In genomic region chrX:102723456-102723855, GRCh38 we compare ENCODE assay signal across 21 cellular contexts. TPM values are rescaled to one million over a fixed set of nuclear protein-coding genes. Genes with fewer than 3 reads are reported as not detected.
DNase-seq lines count a peak whose midpoint lies in the region; FAIRE-seq and TF ChIP-seq lines count a peak whose summit lies in the region.
"Had no signal": no experiment of that assay in that cellular context is flagged by ENCODE, and none has a peak within 500 bp of the region (broad histone marks: within the 10 kb centered on the region; RNA-seq: fewer than 3 reads in every experiment).

No MANE protein-coding gene starts in this region.

- no peak overlapping the region for H4K5ac ChIP-seq in mesendoderm (ENCODE audit: low read length)

- no peaks in the 10 kb centered on the region for H3K36me3 ChIP-seq in mammary epithelial cell (ENCODE audit: insufficient read depth, low read length)
- no peaks in the 10 kb centered on the region for H3K36me3 ChIP-seq in breast epithelium
- H3K36me3 ChIP-seq in bronchial epithelial cell (ENCODE audit: control insufficient read depth, insufficient read depth, low read length): no peaks in the 10 kb centered on the region
- H3K36me3 ChIP-seq in mesendoderm (ENCODE audit: control insufficient read depth, insufficient read depth, low read length): no peaks in the 10 kb centered on the region

- H3K23ac ChIP-seq in mesendoderm (ENCODE audit: low read length): no peak overlapping the region

- H4K20me1 ChIP-seq in mammary epithelial cell (ENCODE audit: insufficient read depth, low read length): no peaks in the 10 kb centered on the region

- no peak for FAIRE-seq in bronchial epithelial cell (lab: Jason Lieb, UNC)
- FAIRE-seq: HepG2 had no signal

- H3K56ac ChIP-seq in mesendoderm (ENCODE audit: low read length): no peak overlapping the region

- no peak overlapping the region for H2AFZ ChIP-seq in mammary epithelial cell (ENCODE audit: low read depth, low read length)

- no peak for TF ChIP-seq POLR2A in breast epithelium (IDR thresholded peaks at IDR 0.05)

- no peak overlapping the region for H2BK5ac ChIP-seq in mesendoderm (ENCODE audit: low read length)

- H2BK15ac ChIP-seq in mesendoderm (replicated peaks; ENCODE audit: low read depth): no peak overlapping the region

- TF ChIP-seq CTCF in mammary epithelial cell (conservative IDR thresholded peaks at IDR 0.05 in 1 of 2, IDR thresholded peaks at IDR 0.05 in 1 of 2; ENCODE audit: extremely low read depth in 1 of 2, insufficient read depth in 1 of 2, low read depth in 1 of 2, low read length in 2 of 2): no peak
- no peak for TF ChIP-seq CTCF in breast epithelium (IDR thresholded peaks at IDR 0.05)
- no peak for TF ChIP-seq CTCF in bronchial epithelial cell (IDR thresholded peaks at IDR 0.05; ENCODE audit: insufficient read depth, low read length, severe bottlenecking)

- H3K4ac ChIP-seq in mesendoderm (ENCODE audit: low read depth, low read length): no peak overlapping the region

- H3K27ac ChIP-seq in mammary epithelial cell (ENCODE audit: insufficient read depth, low read depth, low read length): no peak overlapping the region
- H3K27ac ChIP-seq in breast epithelium: no peak overlapping the region
- H3K27ac ChIP-seq in mesendoderm (ENCODE audit: low read depth, low read length): no peak overlapping the region
- H3K27ac ChIP-seq: 22Rv1 had no signal

- H3K9me3 ChIP-seq in mammary epithelial cell (replicated peaks; ENCODE audit: insufficient read depth, low read length) (no peaks in the 10 kb centered on the region), breast epithelium (no peaks in the 10 kb centered on the region)
- H3K9me3 ChIP-seq: Caco-2, HAP-1 had no signal

- no peak overlapping the region for H2AK5ac ChIP-seq in mesendoderm (ENCODE audit: low read length)

- H3K18ac ChIP-seq in mesendoderm (ENCODE audit: low read length): no peak overlapping the region

- CTCF ChIA-PET in mammary epithelial cell (lab: Charles Lee; ENCODE audit: low non-redundant PET): no interaction called here

- in situ Hi-C loops in mammary epithelial cell (cut with MboI; ENCODE audit: low sequenced_read_pairs in 2 of 2): no loop called here

- H3K79me1 ChIP-seq in mesendoderm (ENCODE audit: low read length): no peaks in the 10 kb centered on the region

- dilution Hi-C loops in mammary epithelial cell (cut with HindIII; ENCODE audit: low sequenced_read_pairs): no loop called here

- no TSS peak for BruUV-seq in mammary epithelial cell (replicated peaks; lab: Mats Ljungman, UMichigan)

- no peak overlapping the region for H2BK120ac ChIP-seq in mesendoderm (ENCODE audit: low read depth, low read length)

- H3K4me3 ChIP-seq in mammary epithelial cell (replicated peaks in 1 of 3; ENCODE audit: insufficient read depth in 1 of 3, low read depth in 2 of 3, low read length in 3 of 3): no peak overlapping the region
- H3K4me3 ChIP-seq in breast epithelium: no peak overlapping the region
- H3K4me3 ChIP-seq in bronchial epithelial cell (ENCODE audit: low read depth, low read length): no peak overlapping the region
- H3K4me3 ChIP-seq in mesendoderm (ENCODE audit: low read length): no peak overlapping the region
- H3K4me3 ChIP-seq: HAP-1 had no signal

- 22% methylated on average over 1 of the region's 1 CpG for WGBS in mammary epithelial cell (ENCODE audit: low coverage, missing lambda C conversion rate)
- no CpG with 5 or more reads among the region's 1 CpG for WGBS in mesendoderm (ENCODE audit: extremely low coverage, insufficient coverage, low lambda C conversion rate)

- DNase-seq in mammary epithelial cell (peak; percentile 1), breast epithelium (ENCODE audit: low spot score in 2 of 2) (no peak), M059J (ENCODE audit: low read depth) (peak; percentile 22), bronchial epithelial cell (ENCODE audit: low read depth) (peak; percentile 39), mesendoderm (peak; percentile 79), HuH-7 (ENCODE audit: low spot score) (no peak), iPS-NIHi7 (ENCODE audit: extremely low spot score) (no peak), NOMO-1 (lab: John Stamatoyannopoulos, UW; ENCODE audit: unreplicated experiment in 2 of 2) (no peak)
- DNase-seq: Caco-2; CD4-positive, CD25-positive, alpha-beta regulatory T cell; KG1; MV-4-11; NCI-H1694 treated with DMSO at 0.1 percent for 48 hours; NCI-H2107; NCI-H2227 treated with DMSO at 0.1 percent for 48 hours; NCI-H510A treated with DMSO at 0.1 percent for 48 hours; NCI-H774; RPMI8226 had no signal

- intact Hi-C loops in mammary epithelial cell (cut with micrococcal nuclease) (loop anchor here (10.0 kb wide), 1 partner anchor 129 kb away; the partner anchor contains the start of gene ARMCX5), breast epithelium (cut with DNase I; ENCODE audit: low total_unique reads) (no loop called here)

- H3K4me2 ChIP-seq in mammary epithelial cell (ENCODE audit: insufficient read depth, low read depth, low read length) (peak overlapping the region; percentile 5), mesendoderm (ENCODE audit: low read length) (no peak overlapping the region)

- H3K79me2 ChIP-seq in mammary epithelial cell (ENCODE audit: insufficient read depth, low read length): no peaks in the 10 kb centered on the region
- no peaks in the 10 kb centered on the region for H3K79me2 ChIP-seq in mesendoderm (ENCODE audit: control insufficient read depth, insufficient read depth, low read length)

- no peak overlapping the region for H3K9ac ChIP-seq in mammary epithelial cell (ENCODE audit: insufficient read depth, low read length)
- H3K9ac ChIP-seq in mesendoderm (ENCODE audit: low read length): no peak overlapping the region

- no peak overlapping the region for H4K8ac ChIP-seq in mesendoderm (ENCODE audit: low read depth, low read length)

- H3K27me3 ChIP-seq in mammary epithelial cell (ENCODE audit: insufficient read depth, low read length): no peaks in the 10 kb centered on the region
- H3K27me3 ChIP-seq in breast epithelium: peaks cover 0 to 31% of the 10 kb centered on the region in 2 donors
- no peaks in the 10 kb centered on the region for H3K27me3 ChIP-seq in bronchial epithelial cell (ENCODE audit: control insufficient read depth, insufficient read depth, low read length)
- no peaks in the 10 kb centered on the region for H3K27me3 ChIP-seq in mesendoderm (ENCODE audit: insufficient read depth, low read length, poor library complexity)

- H3K4me1 ChIP-seq in mammary epithelial cell (ENCODE audit: insufficient read depth, low read length) (no peaks in the 10 kb centered on the region), breast epithelium (no peaks in the 10 kb centered on the region), mesendoderm (ENCODE audit: control insufficient read depth, low read depth, low read length) (no peaks in the 10 kb centered on the region)
- H3K4me1 ChIP-seq: Caco-2 had no signal

RNA-seq across cellular contexts. Expression of gene GPRASP3, which starts 2.9 kb away (rescaled TPM):
- total RNA-seq in mammary epithelial cell (1 to 10 TPM; 3.3 to 3.4 TPM), breast epithelium (1 to 10 TPM; 1.8 to 4.3 (median 4.2) TPM), bronchial epithelial cell (1.8 and 2.6 TPM in 2 replicates)
- polyA plus RNA-seq in mammary epithelial cell: 1.8 TPM
- 65.3 TPM for polyA minus RNA-seq in mammary epithelial cell
- 3.8 and 8.6 TPM in 2 replicates for total RNA-seq in M059J (2014; rRNA removed; shearing (Covaris generic))
- polyA plus RNA-seq in mesendoderm (2013, experiment 1 of 2): 12.4 TPM
- 12.3 TPM for polyA plus RNA-seq in mesendoderm (2013, experiment 2 of 2)

RNA-seq across cellular contexts. Expression of gene GPRASP2, which starts 11.2 kb away (rescaled TPM):
- total RNA-seq in mammary epithelial cell: 10 to 100 TPM in 1 of 2 donors, 1 to 10 TPM in 1; 8.2 to 15.3 TPM
- 4.4 TPM for polyA plus RNA-seq in mammary epithelial cell
- polyA minus RNA-seq in mammary epithelial cell: 5.1 TPM
- total RNA-seq in breast epithelium: 10 to 100 TPM in 2 of 3 donors, 1 to 10 TPM in 1; 8.0 to 16.2 (median 13.1) TPM
- total RNA-seq in M059J (2014; rRNA removed; shearing (Covaris generic)): 9.3 and 22.3 TPM in 2 replicates
- total RNA-seq in bronchial epithelial cell: 4.2 and 9.6 TPM in 2 replicates
- 11.5 TPM for polyA plus RNA-seq in mesendoderm (2013, experiment 1 of 2)
- 11.4 TPM for polyA plus RNA-seq in mesendoderm (2013, experiment 2 of 2)

Comparison
In these comparisons a context has a peak if more than half of its experiments do, and no peak if none do; other contexts are left out.
1. DNase-seq: peak in mammary epithelial cell (single experiment), M059J (single experiment), bronchial epithelial cell (single experiment) and mesendoderm (single experiment); none in breast epithelium (0 of 2), HuH-7 (single experiment), iPS-NIHi7 (single experiment) and NOMO-1 (0 of 2).